14 cellular contexts compared by ENCODE assay signal in genomic region chr11:76962583-76963416, GRCh38.
A peak's percentile ranks its signal among the peaks of the same experiment; 100 is the strongest.
DNase-seq lines count a peak whose midpoint lies in the region; ATAC-seq and TF ChIP-seq lines count a peak whose summit lies in the region.
"Had no signal": no experiment of that assay in that cellular context is flagged by ENCODE, and none has a peak within 500 bp of the region (broad histone marks: within the 10 kb centered on the region; RNA-seq: fewer than 3 reads in every experiment).

No MANE protein-coding gene starts in this region.

- no peak overlapping the region for H3K4me3 ChIP-seq in lower lobe of right lung
- H3K4me3 ChIP-seq: gastroesophageal sphincter, smooth muscle cell had no signal

- H3K36me3 ChIP-seq in lower lobe of right lung = peaks cover 34% of the 10 kb centered on the region

- H3K27me3 ChIP-seq in lower lobe of right lung (ENCODE audit: low read depth) = no peaks in the 10 kb centered on the region
- H3K27me3 ChIP-seq: gastroesophageal sphincter had no signal

- DNase-seq in lower lobe of right lung (no peak), sciatic nerve (ENCODE audit: low spot score) (no peak), GDM1 (lab: John Stamatoyannopoulos, UW) (no peak), SHP77 treated with DMSO at 0.1 percent for 48 hours (lab: John Stamatoyannopoulos, UW) (no peak)
- DNase-seq: activated T-cell treated with anti-CD3 and anti-CD28 coated beads, Interleukin-2, amount 50 U/mL, for 4 hours; cerebellar nuclear complex; mesendoderm; NCI-H510A treated with DMSO at 0.1 percent for 48 hours had no signal

- no peak for TF ChIP-seq CTCF in lower lobe of right lung (IDR thresholded peaks at IDR 0.05)

- ATAC-seq in GM18502 (IDR thresholded peaks at IDR 0.05; ENCODE audit: poor library complexity, unreplicated experiment) (peak; percentile 88), GM21515 (IDR thresholded peaks at IDR 0.05; ENCODE audit: unreplicated experiment) (peak; percentile 96), HG03558 (IDR thresholded peaks at IDR 0.05; ENCODE audit: extremely low read depth, unreplicated experiment) (peak; percentile 68), lower lobe of right lung (peak; percentile 41 to 69), sciatic nerve (no peak), esophagus mucosa (no peak)
- ATAC-seq: activated T-cell treated with anti-CD3 and anti-CD28 coated beads, Interleukin-2, amount 50 U/mL, for 4 hours; gastroesophageal sphincter had no signal

- H3K9me3 ChIP-seq in lower lobe of right lung = no peaks in the 10 kb centered on the region
- H3K9me3 ChIP-seq: gastroesophageal sphincter had no signal

- no peak overlapping the region for H3K27ac ChIP-seq in lower lobe of right lung
- H3K27ac ChIP-seq: gastroesophageal sphincter had no signal

- no peaks in the 10 kb centered on the region for H3K4me1 ChIP-seq in lower lobe of right lung
- H3K4me1 ChIP-seq: gastroesophageal sphincter had no signal

- intact Hi-C loops in lower lobe of right lung (cut with DNase I) = no loop called here
- intact Hi-C loops in sciatic nerve (cut with DNase I) = no loop called here

Comparison
In these comparisons a context has a peak if more than half of its experiments do, and no peak if none do; other contexts are left out.
1. ATAC-seq: peak in GM18502 (single experiment), GM21515 (single experiment), HG03558 (single experiment) and lower lobe of right lung (2 of 2); none in sciatic nerve (single experiment) and esophagus mucosa (single experiment).